ENCODE assay signal across 9 cellular contexts in genomic region chr19:15318241-15318691, GRCh38. TPM values are rescaled to one million over a fixed set of nuclear protein-coding genes. Genes with fewer than 3 reads are reported as not detected.
A peak's percentile ranks its signal among the peaks of the same experiment; 100 is the strongest.
DNase-seq lines count a peak whose midpoint lies in the region; ATAC-seq and TF ChIP-seq lines count a peak whose summit lies in the region.
"Had no signal": no experiment of that assay in that cellular context is flagged by ENCODE, and none has a peak within 500 bp of the region (broad histone marks: within the 10 kb centered on the region; RNA-seq: fewer than 3 reads in every experiment).

No MANE protein-coding gene starts in this region.

- TF ChIP-seq POLR2A in tibial nerve (IDR thresholded peaks at IDR 0.05), result no peak

- H3K9me3 ChIP-seq in adipocyte (ENCODE audit: control insufficient read depth, low read length), result no peaks in the 10 kb centered on the region
- no peaks in the 10 kb centered on the region for H3K9me3 ChIP-seq in tibial nerve

- DNase-seq in activated naive CD4-positive, alpha-beta T cell treated with anti-CD3 and anti-CD28 coated beads for 36 hours, result no peak
- no peak for DNase-seq in activated naive CD4-positive, alpha-beta T cell treated with anti-CD3 and anti-CD28 coated beads, Interleukin-2, amount 50 U/mL, for 16 hours
- DNase-seq in adipocyte (ENCODE audit: low read depth) (peak; percentile 58), mesothelial cell of epicardium (ENCODE audit: low spot score in 2 of 2, unreplicated experiment in 2 of 2) (no peak), tibial nerve (ENCODE audit: low spot score in 2 of 2) (no peak), iPS-NIHi11 (ENCODE audit: low spot score) (no peak)
- DNase-seq in activated CD8-positive, alpha-beta memory T cell treated with anti-CD3 and anti-CD28 coated beads for 24 hours, result no peak
- DNase-seq: midbrain had no signal

- H3K4me1 ChIP-seq in adipocyte (ENCODE audit: control insufficient read depth, insufficient read depth, low read length) (peaks cover 70% of the 10 kb centered on the region), tibial nerve (peaks cover 4 to 97% (median 78%) of the 10 kb centered on the region in 4 donors)

- H3K36me3 Mint-ChIP-seq in activated naive CD4-positive, alpha-beta T cell treated with anti-CD3 and anti-CD28 coated beads for 36 hours (ENCODE audit: low read depth), result peaks cover 13% of the 10 kb centered on the region
- no peaks in the 10 kb centered on the region for H3K36me3 Mint-ChIP-seq in mesothelial cell of epicardium

- no peak overlapping the region for H3K4me3 Mint-ChIP-seq in activated naive CD4-positive, alpha-beta T cell treated with anti-CD3 and anti-CD28 coated beads for 36 hours
- H3K4me3 Mint-ChIP-seq in mesothelial cell of epicardium, result no peak overlapping the region

- no peak overlapping the region for H3K9ac ChIP-seq in adipocyte (ENCODE audit: low read length)

- no peaks in the 10 kb centered on the region for H3K36me3 ChIP-seq in adipocyte (ENCODE audit: control insufficient read depth, insufficient read depth, low read length, severe bottlenecking)
- no peaks in the 10 kb centered on the region for H3K36me3 ChIP-seq in tibial nerve

- TF ChIP-seq EP300 in tibial nerve (IDR thresholded peaks at IDR 0.05), result no peak

- TF ChIP-seq CTCF in mesothelial cell of epicardium (IDR thresholded peaks at IDR 0.05; ENCODE audit: unreplicated experiment) (no peak), tibial nerve (IDR thresholded peaks at IDR 0.05) (no peak)

- CTCF ChIA-PET in activated naive CD4-positive, alpha-beta T cell treated with anti-CD3 and anti-CD28 coated beads for 36 hours (lab: Charles Lee), result interaction anchor here (0.6 kb wide), 1 partner anchor 355 kb away, joined by 3 read pairs; no protein-coding TSS in a partner anchor

- H3K27ac Mint-ChIP-seq in activated naive CD4-positive, alpha-beta T cell treated with anti-CD3 and anti-CD28 coated beads for 36 hours, result peak overlapping the region; percentile 54
- H3K27ac Mint-ChIP-seq in mesothelial cell of epicardium, result peak overlapping the region; percentile 90

- H3K27me3 Mint-ChIP-seq in activated naive CD4-positive, alpha-beta T cell treated with anti-CD3 and anti-CD28 coated beads for 36 hours (ENCODE audit: low read depth), result no peaks in the 10 kb centered on the region
- H3K27me3 Mint-ChIP-seq in mesothelial cell of epicardium (ENCODE audit: low read depth), result no peaks in the 10 kb centered on the region

- H3K4me3 ChIP-seq in adipocyte (ENCODE audit: low read length), result peak overlapping the region; percentile 4
- no peak overlapping the region for H3K4me3 ChIP-seq in tibial nerve

- 46 to 49% methylated on average over 6 of the region's 6 CpGs for whole genome bisulfite sequencing in tibial nerve, 2 donors

- H3K27me3 ChIP-seq in adipocyte (replicated peaks; ENCODE audit: control insufficient read depth, insufficient read depth, low read length) (no peaks in the 10 kb centered on the region), tibial nerve (no peaks in the 10 kb centered on the region)

- peaks cover under 1% of the 10 kb centered on the region for H3K9me3 Mint-ChIP-seq in activated naive CD4-positive, alpha-beta T cell treated with anti-CD3 and anti-CD28 coated beads for 36 hours
- no peaks in the 10 kb centered on the region for H3K9me3 Mint-ChIP-seq in mesothelial cell of epicardium

- peak overlapping the region in 3 of 4 donors; percentile 13 to 37 (median 19) for H3K27ac ChIP-seq in tibial nerve

- H3K4me1 Mint-ChIP-seq in activated naive CD4-positive, alpha-beta T cell treated with anti-CD3 and anti-CD28 coated beads for 36 hours (ENCODE audit: low read depth), result peaks cover 85% of the 10 kb centered on the region
- H3K4me1 Mint-ChIP-seq in mesothelial cell of epicardium, result peaks cover 58% of the 10 kb centered on the region

- ATAC-seq in HG02973 (IDR thresholded peaks at IDR 0.05; ENCODE audit: unreplicated experiment), result no peak

- intact Hi-C loops in activated naive CD4-positive, alpha-beta T cell treated with anti-CD3 and anti-CD28 coated beads for 36 hours (cut with micrococcal nuclease), result loop anchor here (1.0 to 2.0 kb wide), 2 partner anchors 12 to 17 kb away; no protein-coding TSS in a partner anchor

RNA-seq across cellular contexts. Expression of gene BRD4, which starts 14.1 kb away (rescaled TPM):
- total RNA-seq in activated naive CD4-positive, alpha-beta T cell treated with anti-CD3 and anti-CD28 coated beads for 36 hours, result 100 to 1,000 TPM; 109 to 111 TPM
- total RNA-seq in mesothelial cell of epicardium (148 to 153 TPM (median 152 TPM) in 3 replicates), tibial nerve (10 to 100 TPM; 34.7 to 69.6 (median 36.0) TPM)
